Comparison of ENCODE assay signal across 24 cellular contexts in genomic region chr13:113374511-113375175, GRCh38. TPM values are rescaled to one million over a fixed set of nuclear protein-coding genes. Genes with fewer than 3 reads are reported as not detected.
A peak's percentile ranks its signal among the peaks of the same experiment; 100 is the strongest.
DNase-seq lines count a peak whose midpoint lies in the region; ATAC-seq, FAIRE-seq and TF ChIP-seq lines count a peak whose summit lies in the region.
"Had no signal": no experiment of that assay in that cellular context is flagged by ENCODE, and none has a peak within 500 bp of the region (broad histone marks: within the 10 kb centered on the region; RNA-seq: fewer than 3 reads in every experiment).

No MANE protein-coding gene starts in this region.

- TF ChIP-seq CTCF in SK-N-SH (IDR thresholded peaks at IDR 0.05) (no peak), K562 (IDR thresholded peaks at IDR 0.05 in 2 of 3, conservative IDR thresholded peaks at IDR 0.05 in 1 of 3; ENCODE audit: insufficient read depth in 2 of 3, low read depth in 1 of 3, low read length in 3 of 3) (no peak), kidney (IDR thresholded peaks at IDR 0.05; ENCODE audit: borderline replicate concordance, extremely low read depth, insufficient read depth) (no peak), sigmoid colon (IDR thresholded peaks at IDR 0.05) (no peak)

- FAIRE-seq in K562 (lab: Jason Lieb, UNC) (no peak), kidney (lab: Jason Lieb, UNC) (no peak)
- FAIRE-seq: GM12891 had no signal

- BruUV-seq in K562 (replicated peaks; lab: Mats Ljungman, UMichigan), result no TSS peak

- CTCF ChIA-PET in SK-N-SH (lab: Yijun Ruan, JAX), result no interaction called here
- CTCF ChIA-PET in K562 (lab: Yijun Ruan, JAX; ENCODE audit: low intra/inter-chr PET ratio), result no interaction called here

- H3K27ac ChIP-seq in SK-N-SH (ENCODE audit: low read depth in 2 of 2, low read length in 1 of 2) (no peak overlapping the region), K562 (ENCODE audit: extremely low read depth, low read depth, low read length) (no peak overlapping the region), kidney (ENCODE audit: low read depth in 2 of 2, low read length in 2 of 2) (no peak overlapping the region), sigmoid colon (no peak overlapping the region)
- H3K27ac ChIP-seq: GM23248, KMS-11 had no signal

- no peaks in the 10 kb centered on the region for H3K9me3 Mint-ChIP-seq in activated T-helper 2 cell treated with anti-CD3 and anti-CD28 coated beads, Interferon-gamma antibody, Interleukin-2, Interleukin-4, amounts not matched to agents 10 μg/mL and 5 μg/mL and 100 μg/mL, durations not matched to agents 14 hours and 24 hours and 36 hours
- H3K9me3 Mint-ChIP-seq: CD4-positive, alpha-beta T cell; HFFc6 had no signal

- no peaks in the 10 kb centered on the region for H4K20me1 ChIP-seq in SK-N-SH (ENCODE audit: insufficient read depth)
- H4K20me1 ChIP-seq in K562 (replicated peaks; ENCODE audit: control insufficient read depth, insufficient read depth, low read length), result no peaks in the 10 kb centered on the region

- H3K4me3 ChIP-seq in SK-N-SH (ENCODE audit: low read depth in 2 of 2, low read length in 1 of 2) (no peak overlapping the region), K562 (no peak overlapping the region), kidney (ENCODE audit: low read length in 2 of 2) (no peak overlapping the region), sigmoid colon (no peak overlapping the region)
- H3K4me3 ChIP-seq: GM23248 had no signal

- H3K9me3 ChIP-seq in SK-N-SH (no peaks in the 10 kb centered on the region), K562 (replicated peaks; ENCODE audit: control insufficient read depth, insufficient read depth, low read depth, low read length) (no peaks in the 10 kb centered on the region), kidney (ENCODE audit: control insufficient read depth in 1 of 2, low read length in 2 of 2) (no peaks in the 10 kb centered on the region), sigmoid colon (no peaks in the 10 kb centered on the region)
- H3K9me3 ChIP-seq: BE2C, Caco-2 had no signal

- no peaks in the 10 kb centered on the region for H3K27me3 Mint-ChIP-seq in activated T-helper 2 cell treated with anti-CD3 and anti-CD28 coated beads, Interferon-gamma antibody, Interleukin-2, Interleukin-4, amounts not matched to agents 10 μg/mL and 5 μg/mL and 100 μg/mL, durations not matched to agents 14 hours and 24 hours and 36 hours (ENCODE audit: low read depth)

- intact Hi-C loops in K562 (cut with micrococcal nuclease) (no loop called here), kidney (cut with DNase I) (no loop called here), sigmoid colon (cut with DNase I) (no loop called here)
- intact Hi-C loops in activated T-helper 2 cell treated with anti-CD3 and anti-CD28 coated beads, Interferon-gamma antibody, Interleukin-2, Interleukin-4, amounts not matched to agents 10 μg/mL and 5 μg/mL and 100 μg/mL, durations not matched to agents 14 hours and 24 hours and 36 hours (cut with micrococcal nuclease), result no loop called here

- WGBS in SK-N-SH (ENCODE audit: low lambda C conversion rate), result 60% methylated on average over 6 of the region's 8 CpGs
- WGBS in K562 (ENCODE audit: insufficient coverage, low coverage, missing lambda C conversion rate), result 2% methylated on average over 6 of the region's 8 CpGs
- WGBS in sigmoid colon, 2 donors, result 74 to 81% methylated on average over 8 of the region's 8 CpGs

- H3K9me1 ChIP-seq in K562 (ENCODE audit: control insufficient read depth, insufficient read depth, low read length), result no peaks in the 10 kb centered on the region

- no peaks in the 10 kb centered on the region for H3K36me3 Mint-ChIP-seq in activated T-helper 2 cell treated with anti-CD3 and anti-CD28 coated beads, Interferon-gamma antibody, Interleukin-2, Interleukin-4, amounts not matched to agents 10 μg/mL and 5 μg/mL and 100 μg/mL, durations not matched to agents 14 hours and 24 hours and 36 hours (ENCODE audit: low read depth)

- no peak overlapping the region for H3K9ac ChIP-seq in SK-N-SH
- no peak overlapping the region for H3K9ac ChIP-seq in K562 (ENCODE audit: insufficient read depth in 1 of 2, low read depth in 2 of 2, low read length in 2 of 2)
- H3K9ac ChIP-seq in kidney (ENCODE audit: low read length in 2 of 2), result no peak overlapping the region
- H3K9ac ChIP-seq: GM23248, KMS-11 had no signal

- peak; percentile 4 for DNase-seq in SK-N-SH
- DNase-seq in K562 (ENCODE audit: extremely low read depth in 1 of 4, low spot score in 3 of 4), result no peak
- peak; percentile 43 for DNase-seq in kidney
- peak; percentile 50 for DNase-seq in sigmoid colon
- no peak for DNase-seq in activated T-helper 2 cell treated with anti-CD3 and anti-CD28 coated beads, Interferon-gamma antibody, Interleukin-2, Interleukin-4, amounts not matched to agents 10 μg/mL and 5 μg/mL and 100 μg/mL, durations not matched to agents 14 hours and 24 hours and 36 hours (ENCODE audit: low spot score)
- DNase-seq in NCI-H146 (lab: John Stamatoyannopoulos, UW), result no peak
- no peak for DNase-seq in GM19238 (ENCODE audit: insufficient read length, low spot score)
- DNase-seq: 8988T; BE2C; Caco-2; CD4-positive, alpha-beta T cell; GM23248; HFFc6; MV-4-11; NCI-H187; NCI-H226; NCI-H524; NCI-H82; PC-3; RPMI8226; SHP77 treated with DMSO at 0.1 percent for 48 hours had no signal

- in situ Hi-C loops in K562 (cut with MboI), result loop anchor here (25.0 kb wide), 1 partner anchor 437 kb away; no protein-coding TSS in a partner anchor

- no peaks in the 10 kb centered on the region; the same call in 1 of the 2 replicates for H3K27me3 ChIP-seq in SK-N-SH (ENCODE audit: insufficient read depth)
- peaks cover 0 to 23% of the 10 kb centered on the region in 2 experiments; a peak in 2 of 5 replicates for H3K27me3 ChIP-seq in K562 (ENCODE audit: control insufficient read depth in 2 of 2, insufficient read depth in 2 of 2, low read length in 2 of 2)
- peaks cover 0 to 5% (median 0%) of the 10 kb centered on the region in 3 donors for H3K27me3 ChIP-seq in sigmoid colon

- H2AFZ ChIP-seq in SK-N-SH (ENCODE audit: low read depth), result no peak overlapping the region
- no peak overlapping the region for H2AFZ ChIP-seq in K562 (ENCODE audit: low read depth, low read length)
- H2AFZ ChIP-seq: GM23248 had no signal

- no peak for TF ChIP-seq RAD21 in SK-N-SH (IDR thresholded peaks at IDR 0.05; ENCODE audit: low read length)
- TF ChIP-seq RAD21 in K562 (CRISPR knock-in tag; conservative IDR thresholded peaks at IDR 0.05 in 1 of 2, IDR thresholded peaks at IDR 0.05 in 1 of 2), result no peak

- no peaks in the 10 kb centered on the region for H3K4me1 ChIP-seq in SK-N-SH (ENCODE audit: control insufficient read depth in 1 of 2, insufficient read depth in 2 of 2, low read depth in 1 of 2, low read length in 1 of 2)
- H3K4me1 ChIP-seq in K562 (replicated peaks in 1 of 2; ENCODE audit: control insufficient read depth in 2 of 2, insufficient read depth in 2 of 2, low read length in 2 of 2), result no peaks in the 10 kb centered on the region; a peak in 1 of 5 replicates
- no peaks in the 10 kb centered on the region for H3K4me1 ChIP-seq in kidney (ENCODE audit: control insufficient read depth in 1 of 2, insufficient read depth in 1 of 2, low read depth in 1 of 2, low read length in 2 of 2)
- no peaks in the 10 kb centered on the region for H3K4me1 ChIP-seq in sigmoid colon
- H3K4me1 ChIP-seq: BE2C, Caco-2 had no signal

- no peaks in the 10 kb centered on the region for H3K79me2 ChIP-seq in SK-N-SH (ENCODE audit: insufficient read depth)
- no peaks in the 10 kb centered on the region for H3K79me2 ChIP-seq in K562 (ENCODE audit: control insufficient read depth, insufficient read depth, low read length)

- no peak for ATAC-seq in SK-N-SH treated with all-trans-retinoic acid at 6 μM for 48 hours
- ATAC-seq in K562, result no peak
- ATAC-seq: PC-3 had no signal

- no peaks in the 10 kb centered on the region for H3F3A ChIP-seq in SK-N-SH (replicated peaks; ENCODE audit: insufficient read depth)

- TF ChIP-seq EP300 in SK-N-SH (IDR thresholded peaks at IDR 0.05; ENCODE audit: borderline replicate concordance in 1 of 2, low read depth in 1 of 2, low read length in 1 of 2), result no peak
- TF ChIP-seq EP300 in K562 (IDR thresholded peaks at IDR 0.05; ENCODE audit: low read length), result no peak
- TF ChIP-seq EP300 in sigmoid colon (IDR thresholded peaks at IDR 0.05), result no peak

- H3K4me1 Mint-ChIP-seq in activated T-helper 2 cell treated with anti-CD3 and anti-CD28 coated beads, Interferon-gamma antibody, Interleukin-2, Interleukin-4, amounts not matched to agents 10 μg/mL and 5 μg/mL and 100 μg/mL, durations not matched to agents 14 hours and 24 hours and 36 hours (ENCODE audit: low read depth), result no peaks in the 10 kb centered on the region

- H3K36me3 ChIP-seq in SK-N-SH (replicated peaks in 1 of 2; ENCODE audit: control insufficient read depth in 1 of 2, insufficient read depth in 2 of 2, low read length in 1 of 2), result no peaks in the 10 kb centered on the region
- no peaks in the 10 kb centered on the region for H3K36me3 ChIP-seq in K562 (ENCODE audit: control insufficient read depth, insufficient read depth, low read length)
- H3K36me3 ChIP-seq in kidney (ENCODE audit: control insufficient read depth in 1 of 2, insufficient read depth in 2 of 2, low read length in 2 of 2), result no peaks in the 10 kb centered on the region
- no peaks in the 10 kb centered on the region for H3K36me3 ChIP-seq in sigmoid colon
- H3K36me3 ChIP-seq: BE2C had no signal

- POLR2A ChIA-PET in SK-N-SH (lab: Yijun Ruan, JAX), result no interaction called here
- POLR2A ChIA-PET in K562 (lab: Yijun Ruan, JAX), result no interaction called here

- no peak for TF ChIP-seq POLR2A in K562 (conservative IDR thresholded peaks at IDR 0.05)
- TF ChIP-seq POLR2A in sigmoid colon (IDR thresholded peaks at IDR 0.05), result no peak

- no peaks in the 10 kb centered on the region for H3K9me2 ChIP-seq in SK-N-SH

- H3K4me3 Mint-ChIP-seq in activated T-helper 2 cell treated with anti-CD3 and anti-CD28 coated beads, Interferon-gamma antibody, Interleukin-2, Interleukin-4, amounts not matched to agents 10 μg/mL and 5 μg/mL and 100 μg/mL, durations not matched to agents 14 hours and 24 hours and 36 hours (ENCODE audit: low read depth), result no peak overlapping the region
- H3K4me3 Mint-ChIP-seq: CD4-positive, alpha-beta T cell; HFFc6 had no signal

- no peak overlapping the region for H3K27ac Mint-ChIP-seq in activated T-helper 2 cell treated with anti-CD3 and anti-CD28 coated beads, Interferon-gamma antibody, Interleukin-2, Interleukin-4, amounts not matched to agents 10 μg/mL and 5 μg/mL and 100 μg/mL, durations not matched to agents 14 hours and 24 hours and 36 hours
- H3K27ac Mint-ChIP-seq: CD4-positive, alpha-beta T cell; HFFc6 had no signal

- H3K4me2 ChIP-seq in SK-N-SH, result no peak overlapping the region
- H3K4me2 ChIP-seq in K562 (ENCODE audit: insufficient read depth, low read length), result no peak overlapping the region
- H3K4me2 ChIP-seq: KMS-11 had no signal

RNA-seq across cellular contexts. Expression of gene GRTP1, which starts 10.7 kb away (rescaled TPM):
- 8.0 and 10.2 TPM in 2 replicates for polyA plus RNA-seq in SK-N-SH (2012; rRNA removed)
- 8.0 and 9.0 TPM in 2 replicates for polyA plus RNA-seq in SK-N-SH (2012; cell fraction: cytosol; rRNA removed)
- polyA plus RNA-seq in SK-N-SH (2012; cell fraction: nucleus; rRNA removed), result 15.9 and 16.6 TPM in 2 replicates
- total RNA-seq in K562 (2011; cell fraction: chromatin; rRNA removed; ENCODE audit: low replicate concordance), result 18.8 and 19.9 TPM in 2 replicates
- total RNA-seq in K562 (2011; cell fraction: nucleolus; rRNA removed), result 13.2 and 14.3 TPM in 2 replicates
- 19.1 and 25.3 TPM in 2 replicates for total RNA-seq in K562 (2011; cell fraction: nucleoplasm; rRNA removed)
- 7.9 and 9.9 TPM in 2 replicates for total RNA-seq in K562 (2014; rRNA removed)
- total RNA-seq in K562 (2014; rRNA removed; fragmentation: Illumina TruSeq; extraction: Trizol), result 6.6 and 7.8 TPM in 2 replicates
- 8.4 and 9.0 TPM in 2 replicates for total RNA-seq in K562 (2015; rRNA removed; fragmentation: Illumina TruSeq; extraction: Trizol)
- 14.7 and 15.0 TPM in 2 replicates for total RNA-seq in K562 (2021)
- polyA plus RNA-seq in K562 (2011; rRNA removed), result 9.0 and 10.3 TPM in 2 replicates
- 7.6 and 7.7 TPM in 2 replicates for polyA plus RNA-seq in K562 (2011; cell fraction: cytosol; rRNA removed)
- 9.9 and 10.2 TPM in 2 replicates for polyA plus RNA-seq in K562 (2011; cell fraction: nucleus; rRNA removed)
- 10.7 and 14.1 TPM in 2 replicates for polyA plus RNA-seq in K562 (2012)
- 9.8 and 10.9 TPM in 2 replicates for polyA plus RNA-seq in K562 (2014; fragmentation: Illumina TruSeq; extraction: Trizol)
- polyA plus RNA-seq in K562 (2014; fragmentation: Nextera tagmentation; extraction: Ambion mirVana), result 1 to 10 TPM in 1 of 2 experiments, under 1 TPM in 1; 0.28 to 1.6 TPM
- polyA plus RNA-seq in K562 (2014; rRNA removed), result 12.9 and 17.7 TPM in 2 replicates
- polyA minus RNA-seq in K562 (2011; rRNA and poly(A)+ RNA removed), result 3.2 and 3.7 TPM in 2 replicates
- 6.2 and 9.0 TPM in 2 replicates for polyA minus RNA-seq in K562 (2011; cell fraction: cytosol; rRNA and poly(A)+ RNA removed)
- polyA minus RNA-seq in K562 (2011; cell fraction: nucleus; rRNA and poly(A)+ RNA removed), result 4.8 and 7.8 TPM in 2 replicates
- total RNA-seq in kidney, result 9.6 TPM
- 18.3 TPM for polyA plus RNA-seq in kidney (ENCODE audit: insufficient read depth, low read depth, low replicate concordance)
- total RNA-seq in sigmoid colon, result 1 to 10 TPM; 6.7 to 9.9 (median 8.3) TPM
- polyA plus RNA-seq in sigmoid colon, result 10 to 100 TPM; 29.3 to 52.5 (median 39.6) TPM
- total RNA-seq in activated T-helper 2 cell treated with anti-CD3 and anti-CD28 coated beads, Interferon-gamma antibody, Interleukin-2, Interleukin-4, amounts not matched to agents 10 μg/mL and 5 μg/mL and 100 μg/mL, durations not matched to agents 14 hours and 24 hours and 36 hours, result not detected in 2 replicates
- total RNA-seq: GM23248 had no signal

Comparison
In these comparisons a context has a peak if more than half of its experiments do, and no peak if none do; other contexts are left out.
1. DNase-seq: peak in SK-N-SH (single experiment), kidney (single experiment) and sigmoid colon (single experiment); none in K562 (0 of 4), activated T-helper 2 cell treated with anti-CD3 and anti-CD28 coated beads, Interferon-gamma antibody, Interleukin-2, Interleukin-4, amounts not matched to agents 10 μg/mL and 5 μg/mL and 100 μg/mL, durations not matched to agents 14 hours and 24 hours and 36 hours (single experiment), NCI-H146 (single experiment) and GM19238 (single experiment).